In genomic region chr2:184206045-184206444, GRCh38 we compare ENCODE assay signal across 26 cellular contexts.
"Had no signal": no experiment of that assay in that cellular context is flagged by ENCODE, and none has a peak within 500 bp of the region (broad histone marks: within the 10 kb centered on the region; RNA-seq: fewer than 3 reads in every experiment).

No MANE protein-coding gene starts in this region.

- H3K27me3 ChIP-seq: colonic mucosa, dorsolateral prefrontal cortex, esophagus muscularis mucosa, esophagus squamous epithelium, foreskin keratinocyte, gastrocnemius medialis, gastroesophageal sphincter, heart left ventricle, heart right ventricle, hepatocyte had no signal

- FAIRE-seq: endometrium, endothelial cell of umbilical vein had no signal

- H3K36me3 ChIP-seq: colonic mucosa, esophagus muscularis mucosa, esophagus squamous epithelium, gastrocnemius medialis, gastroesophageal sphincter, heart left ventricle, heart right ventricle had no signal

- H3K4me1 ChIP-seq: colonic mucosa, esophagus muscularis mucosa, esophagus squamous epithelium, foreskin keratinocyte, gastrocnemius medialis, gastroesophageal sphincter, heart left ventricle, heart right ventricle had no signal

- H3K79me2 ChIP-seq: hepatocyte had no signal

- H3K9me3 ChIP-seq: colonic mucosa, esophagus muscularis mucosa, esophagus squamous epithelium, gastrocnemius medialis had no signal

- ATAC-seq: effector memory CD8-positive, alpha-beta T cell; esophagus mucosa; foreskin keratinocyte; gastrocnemius medialis; gastroesophageal sphincter; heart left ventricle; heart right ventricle had no signal

- H3K27ac ChIP-seq: colonic mucosa, coronary artery, dorsolateral prefrontal cortex, epithelial cell of prostate, esophagus muscularis mucosa, esophagus squamous epithelium, foreskin keratinocyte, gastrocnemius medialis, gastroesophageal sphincter, heart left ventricle, heart right ventricle, hepatocyte had no signal

- H3K4me3 ChIP-seq: colonic mucosa, coronary artery, dorsolateral prefrontal cortex, esophagus muscularis mucosa, esophagus squamous epithelium, gastrocnemius medialis, gastroesophageal sphincter, heart left ventricle, heart right ventricle, hepatocyte had no signal

- H2AFZ ChIP-seq: hepatocyte had no signal

- H3K4me2 ChIP-seq: hepatocyte had no signal

- DNase-seq: colonic mucosa; cortex of kidney; dermis blood vessel endothelial cell; dorsolateral prefrontal cortex; effector CD4-positive, alpha-beta T cell; effector memory CD4-positive, alpha-beta T cell; effector memory CD8-positive, alpha-beta T cell; endodermal cell; erythroblast; esophagus squamous epithelium; foreskin fibroblast; foreskin keratinocyte; foreskin melanocyte; gastrocnemius medialis; glutamatergic neuron; head of caudate nucleus; heart left ventricle; heart right ventricle had no signal
